ENCODE assay signal across 26 cellular contexts in genomic region chr19:1467228-1467511, GRCh38. TPM values are rescaled to one million over a fixed set of nuclear protein-coding genes. Genes with fewer than 3 reads are reported as not detected.
DNase-seq lines count a peak whose midpoint lies in the region; ATAC-seq, FAIRE-seq and TF ChIP-seq lines count a peak whose summit lies in the region.
"Had no signal": no experiment of that assay in that cellular context is flagged by ENCODE, and none has a peak within 500 bp of the region (broad histone marks: within the 10 kb centered on the region; RNA-seq: fewer than 3 reads in every experiment).

No MANE protein-coding gene starts in this region.

- intact Hi-C loops in HCT116 (cut with micrococcal nuclease) = no loop called here

- H4K20me1 ChIP-seq in HCT116 (ENCODE audit: insufficient read depth) = no peaks in the 10 kb centered on the region
- peaks cover 16 to 42% of the 10 kb centered on the region in 2 experiments for H4K20me1 ChIP-seq in H1 (replicated peaks in 1 of 2; ENCODE audit: control insufficient read depth in 1 of 2, insufficient read depth in 2 of 2, low read length in 2 of 2)

- no peak for FAIRE-seq in H1 (lab: Jason Lieb, UNC)
- FAIRE-seq: GM12891 had no signal

- TF ChIP-seq CTCF in C4-2B (conservative IDR thresholded peaks at IDR 0.05) = no peak; the same call in 1 of the 2 replicates
- TF ChIP-seq CTCF in HCT116 (IDR thresholded peaks at IDR 0.05 in 2 of 3, conservative IDR thresholded peaks at IDR 0.05 in 1 of 3; ENCODE audit: borderline replicate concordance in 1 of 3, insufficient read depth in 1 of 3, low read depth in 2 of 3, low read length in 2 of 3) = no peak
- TF ChIP-seq CTCF in H1 (IDR thresholded peaks at IDR 0.05; ENCODE audit: control extremely low read depth in 1 of 3, insufficient read depth in 1 of 3, low read depth in 1 of 3, low read length in 3 of 3) = no peak

- H3K79me1 ChIP-seq in H1 (ENCODE audit: low read depth, low read length) (no peaks in the 10 kb centered on the region), mesenchymal stem cell (replicated peaks; ENCODE audit: low read length, poor library complexity, severe bottlenecking) (peaks cover 18% of the 10 kb centered on the region)

- TF ChIP-seq POLR2A in HCT116 (IDR thresholded peaks at IDR 0.05; ENCODE audit: borderline replicate concordance, extremely low read depth, insufficient read depth, insufficient read length) (no peak), H1 (IDR thresholded peaks at IDR 0.05; ENCODE audit: control extremely low read depth in 1 of 2, low read depth in 2 of 2, low read length in 2 of 2) (no peak)

- H3K18ac ChIP-seq in H1 (ENCODE audit: extremely low read depth, low read length) = no peak overlapping the region
- H3K18ac ChIP-seq in mesenchymal stem cell (ENCODE audit: low read depth in 1 of 2, low read length in 2 of 2) = no peak overlapping the region

- no peak overlapping the region for H3K23ac ChIP-seq in H1 (ENCODE audit: insufficient read length)
- no peak overlapping the region for H3K23ac ChIP-seq in mesenchymal stem cell (ENCODE audit: low read length in 2 of 2)

- BruUV-seq in HCT116 (replicated peaks; lab: Mats Ljungman, UMichigan) = no TSS peak

- no peaks in the 10 kb centered on the region for H3K9me2 ChIP-seq in HCT116 (ENCODE audit: insufficient read depth)

- 13% methylated on average over 29 of the region's 36 CpGs; no CpG with 5 or more reads in 1 of the 2 experiments for WGBS in H1 (ENCODE audit: extremely low coverage in 1 of 2, insufficient coverage in 1 of 2, insufficient read length in 1 of 2, insufficient replicate concordance in 2 of 2, low coverage in 1 of 2, low lambda C conversion rate in 2 of 2, missing lambda C conversion rate in 1 of 2), 2 experiments
- 3% methylated on average over 29 of the region's 36 CpGs for WGBS in mesenchymal stem cell

- no peaks in the 10 kb centered on the region for H3K27me3 ChIP-seq in HCT116 (ENCODE audit: insufficient read depth, low read length)
- H3K27me3 ChIP-seq in H1 (replicated peaks in 1 of 4; ENCODE audit: control insufficient read depth in 3 of 4, extremely low read depth in 1 of 4, insufficient read depth in 3 of 4, low read length in 3 of 4) = peaks cover 65 to 82% (median 81%) of the 10 kb centered on the region in 4 experiments
- H3K27me3 ChIP-seq in mesenchymal stem cell (ENCODE audit: control insufficient read depth in 1 of 2, insufficient read depth in 1 of 2, low read length in 2 of 2) = peaks cover 31 to 59% of the 10 kb centered on the region in 2 experiments

- H3K79me2 ChIP-seq in HCT116 (ENCODE audit: insufficient read depth, low read length) (peaks cover 11% of the 10 kb centered on the region; the same call in 1 of the 2 replicates), H1 (ENCODE audit: control insufficient read depth in 1 of 2, insufficient read depth in 2 of 2, low read length in 2 of 2) (no peaks in the 10 kb centered on the region)

- peaks cover 13% of the 10 kb centered on the region; the same call in 1 of the 2 replicates for H3K23me2 ChIP-seq in H1 (ENCODE audit: low read depth, low read length)

- peak overlapping the region; percentile 85; the same call in 1 of the 2 replicates for H4K8ac ChIP-seq in H1 (ENCODE audit: extremely low read depth, insufficient read depth, low read length)
- H4K8ac ChIP-seq in mesenchymal stem cell (ENCODE audit: low read length) = no peak overlapping the region

- H3K27ac ChIP-seq in C4-2B (peak overlapping the region; percentile 92), HCT116 (ENCODE audit: low read depth, low read length) (peak overlapping the region; percentile 18; the same call in 1 of the 2 replicates), H1 (ENCODE audit: low read depth, low read length) (no peak overlapping the region), mesenchymal stem cell (ENCODE audit: low read length, poor library complexity, severe bottlenecking) (no peak overlapping the region)
- H3K27ac ChIP-seq: colonic mucosa, left lung had no signal

- H3K4me2 ChIP-seq in HCT116 (ENCODE audit: low read length) = no peak overlapping the region
- H3K4me2 ChIP-seq in H1 (ENCODE audit: insufficient read depth in 1 of 2, low read depth in 2 of 2, low read length in 2 of 2) = peak overlapping the region; percentile 64 to 86
- H3K4me2 ChIP-seq in mesenchymal stem cell (ENCODE audit: low read length, poor library complexity, severe bottlenecking) = peak overlapping the region; percentile 1

- DNase-seq in HCT116 (ENCODE audit: low read depth, low spot score) = no peak
- DNase-seq in H1 (ENCODE audit: low read depth in 1 of 2, low spot score in 2 of 2) = no peak
- no peak for DNase-seq in mesenchymal stem cell
- DNase-seq in NCI-H2171 (lab: John Stamatoyannopoulos, UW) = no peak
- DNase-seq in NCI-H2029 treated with DMSO at 0.1 percent for 48 hours (lab: John Stamatoyannopoulos, UW) = no peak
- DNase-seq: activated CD4-positive, alpha-beta memory T cell treated with anti-CD3 and anti-CD28 coated beads for 36 hours; CD4-positive, alpha-beta T cell; colonic mucosa; immature natural killer cell; KBM-7; midbrain; naive thymus-derived CD4-positive, alpha-beta T cell; NCI-H1105 treated with DMSO at 0.1 percent for 48 hours; NCI-H2081; NCI-H345; occipital lobe; stimulated activated CD4-positive, alpha-beta T cell treated with anti-CD3 and anti-CD28 coated beads, Interleukin-4, amount 100 ng/mL, for 24 hours; substantia nigra had no signal

- H3K14ac ChIP-seq in H1 (ENCODE audit: insufficient read length) (no peak overlapping the region), mesenchymal stem cell (ENCODE audit: low read length in 2 of 2) (no peak overlapping the region)

- H3K36me3 ChIP-seq in HCT116 (ENCODE audit: control insufficient read depth in 1 of 2, insufficient read depth in 2 of 2, low read length in 2 of 2) = no peaks in the 10 kb centered on the region; a peak in 1 of 4 replicates
- peaks cover 0 to 41% (median 0%) of the 10 kb centered on the region in 4 experiments; a peak in 2 of 8 replicates for H3K36me3 ChIP-seq in H1 (ENCODE audit: control insufficient read depth in 2 of 4, insufficient read depth in 4 of 4, low read length in 3 of 4)
- H3K36me3 ChIP-seq in mesenchymal stem cell (ENCODE audit: control insufficient read depth in 1 of 2, insufficient read depth in 2 of 2, low read depth in 1 of 2, low read length in 2 of 2) = peaks cover 0 to 17% of the 10 kb centered on the region in 2 experiments
- H3K36me3 ChIP-seq: colonic mucosa, left lung had no signal

- H2AFZ ChIP-seq in HCT116 (ENCODE audit: low read depth, low read length, poor library complexity, severe bottlenecking) = no peak overlapping the region
- H2AFZ ChIP-seq in H1 (ENCODE audit: low read length) = no peak overlapping the region
- H2AFZ ChIP-seq in mesenchymal stem cell (ENCODE audit: low read depth, low read length) = no peak overlapping the region

- RAD21 ChIA-PET in HCT116 (lab: Charles Lee; ENCODE audit: low non-redundant PET in 1 of 2, low total read pairs in 2 of 2, uncharacterized antibody in 2 of 2, unreplicated experiment in 2 of 2) = no interaction called here

- H3K4me1 ChIP-seq in HCT116 (ENCODE audit: control insufficient read depth in 1 of 2, insufficient read depth in 2 of 2, low read length in 2 of 2) = peaks cover 17 to 36% of the 10 kb centered on the region in 2 experiments
- H3K4me1 ChIP-seq in H1 (replicated peaks in 1 of 4; ENCODE audit: control insufficient read depth in 3 of 4, insufficient read depth in 4 of 4, low read length in 3 of 4) = peaks cover 0 to 51% (median 26%) of the 10 kb centered on the region in 4 experiments; a peak in 5 of 7 replicates
- peaks cover 65% of the 10 kb centered on the region for H3K4me1 ChIP-seq in mesenchymal stem cell (ENCODE audit: control insufficient read depth, insufficient read depth, low read depth, low read length)

- no peak for ATAC-seq in HCT116
- ATAC-seq in GM18870 (IDR thresholded peaks at IDR 0.05; ENCODE audit: unreplicated experiment) = no peak
- ATAC-seq in GM21528 (IDR thresholded peaks at IDR 0.05; ENCODE audit: low FRiP score, unreplicated experiment) = no peak
- ATAC-seq: activated naive CD4-positive, alpha-beta T cell treated with anti-CD3 and anti-CD28 coated beads, Interleukin-2, amount 50 U/mL, for 72 hours; left lung; naive thymus-derived CD4-positive, alpha-beta T cell; stimulated activated effector memory CD8-positive, alpha-beta T cell treated with anti-CD3 and anti-CD28 coated beads, Interleukin-12 subunit alpha, Interleukin-12 subunit beta, amount 100 ng/mL, for 72 hours had no signal

- TF ChIP-seq EP300 in H1 (IDR thresholded peaks at IDR 0.05; ENCODE audit: borderline replicate concordance in 1 of 2, low read depth in 2 of 2, low read length in 2 of 2) = no peak

- H3K4me3 ChIP-seq in HCT116 (replicated peaks in 1 of 2; ENCODE audit: low read depth in 1 of 2, low read length in 2 of 2) = no peak overlapping the region
- peak overlapping the region in 3 of 4 experiments; percentile 11 to 51 (median 23); a peak in 5 of 8 replicates for H3K4me3 ChIP-seq in H1 (ENCODE audit: extremely low read depth in 1 of 4, insufficient read depth in 2 of 4, low read depth in 3 of 4, low read length in 4 of 4)
- H3K4me3 ChIP-seq in mesenchymal stem cell (ENCODE audit: insufficient read depth in 1 of 2, low read depth in 1 of 2, low read length in 2 of 2) = no peak overlapping the region
- H3K4me3 ChIP-seq: colonic mucosa, left lung had no signal

- no peak overlapping the region for H3K9ac ChIP-seq in HCT116 (ENCODE audit: low read length)
- H3K9ac ChIP-seq in H1 (replicated peaks in 1 of 4; ENCODE audit: extremely low read depth in 1 of 4, low read depth in 3 of 4, low read length in 3 of 4) = no peak overlapping the region
- H3K9ac ChIP-seq in mesenchymal stem cell (ENCODE audit: low read length) = no peak overlapping the region

- H2BK5ac ChIP-seq in H1 (ENCODE audit: low read depth, low read length) (no peak overlapping the region), mesenchymal stem cell (ENCODE audit: low read depth, low read length, poor library complexity, severe bottlenecking) (no peak overlapping the region)

- no peak overlapping the region for H3K4ac ChIP-seq in H1 (replicated peaks; ENCODE audit: insufficient read length, low read depth, low read length)
- no peak overlapping the region for H3K4ac ChIP-seq in mesenchymal stem cell (ENCODE audit: low read depth in 1 of 2, low read length in 2 of 2)

- CTCF ChIA-PET in HCT116 (lab: Charles Lee) (interaction anchor here (2.2 kb wide), 1 partner anchor 12 kb away, joined by 9 read pairs; no protein-coding TSS in a partner anchor), H1 (lab: Charles Lee; ENCODE audit: partially characterized antibody) (interaction anchor here (0.9 to 5.5 kb wide), 9 partner anchors 10 to 391 kb away, joined by 3 to 53 read pairs (median 6); no protein-coding TSS in a partner anchor)

- no peak overlapping the region for H4K5ac ChIP-seq in H1 (ENCODE audit: insufficient read length, low read depth, low read length)

- no peak overlapping the region for H2BK20ac ChIP-seq in H1 (ENCODE audit: low read length)

- no peak overlapping the region for H2BK12ac ChIP-seq in H1 (ENCODE audit: low read depth, low read length)
- H2BK12ac ChIP-seq in mesenchymal stem cell (ENCODE audit: low read length in 2 of 2) = no peak overlapping the region

- no peaks in the 10 kb centered on the region for H3K9me3 ChIP-seq in HCT116 (ENCODE audit: control insufficient read depth in 1 of 2, insufficient read depth in 1 of 2, low read depth in 1 of 2, low read length in 2 of 2)
- peaks cover 0 to 7% of the 10 kb centered on the region in 2 experiments; a peak in 1 of 4 replicates for H3K9me3 ChIP-seq in H1 (ENCODE audit: insufficient read depth in 2 of 2, low read depth in 1 of 2, low read length in 1 of 2)
- H3K9me3 ChIP-seq in mesenchymal stem cell (ENCODE audit: control insufficient read depth, low read length) = no peaks in the 10 kb centered on the region
- H3K9me3 ChIP-seq: colonic mucosa, left lung had no signal

- no peak overlapping the region for H2AK5ac ChIP-seq in H1 (ENCODE audit: low read depth, low read length)
- H2AK5ac ChIP-seq in mesenchymal stem cell (ENCODE audit: low read length, severe bottlenecking) = no peak overlapping the region

- H2BK15ac ChIP-seq in H1 (ENCODE audit: low read length) (no peak overlapping the region), mesenchymal stem cell (ENCODE audit: low read depth, poor library complexity, severe bottlenecking) (no peak overlapping the region)

- no peak overlapping the region for H4K91ac ChIP-seq in H1 (replicated peaks; ENCODE audit: insufficient read length, low read length)
- H4K91ac ChIP-seq in mesenchymal stem cell (ENCODE audit: low read length) = no peak overlapping the region

- H3K56ac ChIP-seq in H1 (replicated peaks; ENCODE audit: insufficient read length, low read depth, low read length) = no peak overlapping the region

- POLR2A ChIA-PET in HCT116 (lab: Charles Lee) (no interaction called here), H1 (lab: Charles Lee; ENCODE audit: partially characterized antibody) (interaction anchor here (0.7 to 5.5 kb wide), 11 partner anchors 8 to 397 kb away, joined by 3 to 72 read pairs (median 5); partner anchors contain the start of genes APC2 and CIRBP)

- TF ChIP-seq RAD21 in HCT116 (IDR thresholded peaks at IDR 0.05; ENCODE audit: low read depth) (no peak), H1 (IDR thresholded peaks at IDR 0.05 in 1 of 2, conservative IDR thresholded peaks at IDR 0.05 in 1 of 2; ENCODE audit: low read depth in 2 of 2, low read length in 2 of 2) (no peak)

- H2BK120ac ChIP-seq in H1 (replicated peaks; ENCODE audit: low read depth, low read length) (no peak overlapping the region), mesenchymal stem cell (ENCODE audit: low read depth, low read length) (no peak overlapping the region)

RNA-seq across cellular contexts. Expression of gene C19orf25, which starts 11.8 kb away (rescaled TPM):
- total RNA-seq in HCT116 (2021; ENCODE audit: unreplicated experiment) = 48.8 TPM
- polyA plus RNA-seq in HCT116 (2012) = 25.7 and 32.1 TPM in 2 replicates
- 41.3 and 41.4 TPM in 2 replicates for total RNA-seq in H1 (2021; fragmentation: NEBNext Ultra II Directional; extraction: Animal tissue kit (Norgen Biotek cat#: 25700))
- polyA plus RNA-seq in H1 (2011; rRNA removed) = 67.4 and 92.2 TPM in 2 replicates
- 63.6 TPM for polyA plus RNA-seq in H1 (2011; cell fraction: cytosol; rRNA removed)
- 64.5 TPM for polyA plus RNA-seq in H1 (2011; cell fraction: nucleus; rRNA removed)
- 25.3 to 39.5 TPM (median 37.9 TPM) in 4 replicates for polyA plus RNA-seq in H1 (2012, experiment 1 of 2)
- polyA plus RNA-seq in H1 (2012, experiment 2 of 2) = 36.7 TPM
- polyA plus RNA-seq in H1 (2013, experiment 1 of 2) = 39.5 TPM
- 40.6 TPM for polyA plus RNA-seq in H1 (2013, experiment 2 of 2)
- 12.2 and 15.1 TPM in 2 replicates for polyA minus RNA-seq in H1 (2011; rRNA and poly(A)+ RNA removed)
- 22.1 TPM for polyA minus RNA-seq in H1 (2011; cell fraction: cytosol; rRNA and poly(A)+ RNA removed)
- 35.7 TPM for polyA minus RNA-seq in H1 (2011; cell fraction: nucleus; rRNA and poly(A)+ RNA removed)
- 19.7 TPM for polyA plus RNA-seq in mesenchymal stem cell (2013, experiment 1 of 2)
- polyA plus RNA-seq in mesenchymal stem cell (2013, experiment 2 of 2) = 19.4 TPM

RNA-seq across cellular contexts. Expression of gene APC2, which starts 17.2 kb away (rescaled TPM):
- total RNA-seq in HCT116 (2021; ENCODE audit: unreplicated experiment) = 1.6 TPM
- polyA plus RNA-seq in HCT116 (2012) = 0.62 and 0.66 TPM in 2 replicates
- total RNA-seq in H1 (2021; fragmentation: NEBNext Ultra II Directional; extraction: Animal tissue kit (Norgen Biotek cat#: 25700)) = 3.7 and 4.1 TPM in 2 replicates
- 1.3 and 3.3 TPM in 2 replicates for polyA plus RNA-seq in H1 (2011; rRNA removed)
- polyA plus RNA-seq in H1 (2011; cell fraction: cytosol; rRNA removed) = 3.6 TPM
- 12.1 TPM for polyA plus RNA-seq in H1 (2011; cell fraction: nucleus; rRNA removed)
- 1.2 to 2.5 TPM (median 1.6 TPM) in 4 replicates for polyA plus RNA-seq in H1 (2012, experiment 1 of 2)
- polyA plus RNA-seq in H1 (2012, experiment 2 of 2) = 0.91 TPM
- polyA plus RNA-seq in H1 (2013, experiment 1 of 2) = 0.39 TPM
- polyA plus RNA-seq in H1 (2013, experiment 2 of 2) = 0.31 TPM
- 3.3 and 4.3 TPM in 2 replicates for polyA minus RNA-seq in H1 (2011; rRNA and poly(A)+ RNA removed)
- polyA minus RNA-seq in H1 (2011; cell fraction: cytosol; rRNA and poly(A)+ RNA removed) = 7.2 TPM
- 16.9 TPM for polyA minus RNA-seq in H1 (2011; cell fraction: nucleus; rRNA and poly(A)+ RNA removed)
- polyA plus RNA-seq in mesenchymal stem cell (2013, experiment 1 of 2) = 0.23 TPM
- polyA plus RNA-seq in mesenchymal stem cell (2013, experiment 2 of 2) = 0.23 TPM
- total RNA-seq: RPMI7951 had no signal

RNA-seq across cellular contexts. Expression of gene PCSK4, which starts 23.0 kb away (rescaled TPM):
- 11.1 TPM for total RNA-seq in HCT116 (2021; ENCODE audit: unreplicated experiment)
- polyA plus RNA-seq in HCT116 (2012) = 8.2 and 9.8 TPM in 2 replicates
- 9.7 and 9.8 TPM in 2 replicates for total RNA-seq in H1 (2021; fragmentation: NEBNext Ultra II Directional; extraction: Animal tissue kit (Norgen Biotek cat#: 25700))
- 10.7 and 18.3 TPM in 2 replicates for polyA plus RNA-seq in H1 (2011; rRNA removed)
- polyA plus RNA-seq in H1 (2011; cell fraction: cytosol; rRNA removed) = 13.4 TPM
- polyA plus RNA-seq in H1 (2011; cell fraction: nucleus; rRNA removed) = 104 TPM
- 7.7 to 16.1 TPM (median 11.6 TPM) in 4 replicates for polyA plus RNA-seq in H1 (2012, experiment 1 of 2)
- 5.0 TPM for polyA plus RNA-seq in H1 (2012, experiment 2 of 2)
- 8.5 TPM for polyA plus RNA-seq in H1 (2013, experiment 1 of 2)
- polyA plus RNA-seq in H1 (2013, experiment 2 of 2) = 5.6 TPM
- polyA minus RNA-seq in H1 (2011; rRNA and poly(A)+ RNA removed) = 1.6 and 1.9 TPM in 2 replicates
- 8.1 TPM for polyA minus RNA-seq in H1 (2011; cell fraction: cytosol; rRNA and poly(A)+ RNA removed)
- 14.3 TPM for polyA minus RNA-seq in H1 (2011; cell fraction: nucleus; rRNA and poly(A)+ RNA removed)
- 2.0 TPM for polyA plus RNA-seq in mesenchymal stem cell (2013, experiment 1 of 2)
- polyA plus RNA-seq in mesenchymal stem cell (2013, experiment 2 of 2) = 1.4 TPM

RNA-seq across cellular contexts. Expression of gene REEP6, which starts 23.8 kb away (rescaled TPM):
- total RNA-seq in HCT116 (2021; ENCODE audit: unreplicated experiment) = 53.9 TPM
- polyA plus RNA-seq in HCT116 (2012) = 63.6 and 65.9 TPM in 2 replicates
- total RNA-seq in H1 (2021; fragmentation: NEBNext Ultra II Directional; extraction: Animal tissue kit (Norgen Biotek cat#: 25700)) = 12.6 and 13.4 TPM in 2 replicates
- 20.7 and 31.4 TPM in 2 replicates for polyA plus RNA-seq in H1 (2011; rRNA removed)
- 12.6 TPM for polyA plus RNA-seq in H1 (2011; cell fraction: cytosol; rRNA removed)
- 14.4 TPM for polyA plus RNA-seq in H1 (2011; cell fraction: nucleus; rRNA removed)
- 8.7 to 19.5 TPM (median 15.4 TPM) in 4 replicates for polyA plus RNA-seq in H1 (2012, experiment 1 of 2)
- 12.8 TPM for polyA plus RNA-seq in H1 (2012, experiment 2 of 2)
- 17.9 TPM for polyA plus RNA-seq in H1 (2013, experiment 1 of 2)
- polyA plus RNA-seq in H1 (2013, experiment 2 of 2) = 25.1 TPM
- polyA minus RNA-seq in H1 (2011; rRNA and poly(A)+ RNA removed) = 4.2 and 5.5 TPM in 2 replicates
- polyA minus RNA-seq in H1 (2011; cell fraction: cytosol; rRNA and poly(A)+ RNA removed) = 13.8 TPM
- 6.6 TPM for polyA minus RNA-seq in H1 (2011; cell fraction: nucleus; rRNA and poly(A)+ RNA removed)
- 3.1 TPM for polyA plus RNA-seq in mesenchymal stem cell (2013, experiment 1 of 2)
- 3.7 TPM for polyA plus RNA-seq in mesenchymal stem cell (2013, experiment 2 of 2)

RNA-seq across cellular contexts. Expression of gene RPS15, which starts 29.0 kb away (rescaled TPM):
- total RNA-seq in HCT116 (2021; ENCODE audit: unreplicated experiment) = 1,862 TPM
- 2,807 and 2,860 TPM in 2 replicates for polyA plus RNA-seq in HCT116 (2012)
- total RNA-seq in H1 (2021; fragmentation: NEBNext Ultra II Directional; extraction: Animal tissue kit (Norgen Biotek cat#: 25700)) = 1,562 and 1,589 TPM in 2 replicates
- polyA plus RNA-seq in H1 (2011; rRNA removed) = 3,890 and 4,770 TPM in 2 replicates
- polyA plus RNA-seq in H1 (2011; cell fraction: cytosol; rRNA removed) = 4,361 TPM
- polyA plus RNA-seq in H1 (2011; cell fraction: nucleus; rRNA removed) = 2,705 TPM
- polyA plus RNA-seq in H1 (2012, experiment 1 of 2) = 2,291 to 3,052 TPM (median 2,740 TPM) in 4 replicates
- 8,937 TPM for polyA plus RNA-seq in H1 (2012, experiment 2 of 2)
- 2,700 TPM for polyA plus RNA-seq in H1 (2013, experiment 1 of 2)
- 2,703 TPM for polyA plus RNA-seq in H1 (2013, experiment 2 of 2)
- 313 and 344 TPM in 2 replicates for polyA minus RNA-seq in H1 (2011; rRNA and poly(A)+ RNA removed)
- polyA minus RNA-seq in H1 (2011; cell fraction: cytosol; rRNA and poly(A)+ RNA removed) = 991 TPM
- polyA minus RNA-seq in H1 (2011; cell fraction: nucleus; rRNA and poly(A)+ RNA removed) = 590 TPM
- 2,213 TPM for polyA plus RNA-seq in mesenchymal stem cell (2013, experiment 1 of 2)
- polyA plus RNA-seq in mesenchymal stem cell (2013, experiment 2 of 2) = 2,093 TPM

Comparison
In these comparisons a context has a peak if more than half of its experiments do, and no peak if none do; other contexts are left out.
1. H3K27ac ChIP-seq: peak in C4-2B (single experiment) and HCT116 (single experiment); none in H1 (single experiment) and mesenchymal stem cell (single experiment).
2. H3K4me3 ChIP-seq: peak in H1 (3 of 4); none in HCT116 (0 of 2) and mesenchymal stem cell (0 of 2).